ENCODE assay signal across 8 cellular contexts in genomic region chr22:19447388-19448075, GRCh38. TPM values are rescaled to one million over a fixed set of nuclear protein-coding genes. Genes with fewer than 3 reads are reported as not detected.
DNase-seq lines count a peak whose midpoint lies in the region; ATAC-seq and TF ChIP-seq lines count a peak whose summit lies in the region.

C22orf39 (minus strand) TSS chr22:19447711; CDS start chr22:19447688, 23 bp downstream.

- H3K4me3 Mint-ChIP-seq in activated naive CD8-positive, alpha-beta T cell, result peak within 1 kb of the TSS; percentile 99
- H3K4me3 Mint-ChIP-seq in glutamatergic neuron (ENCODE audit: unreplicated experiment), result peak within 1 kb of the TSS; percentile 99

- peak within 1 kb of the TSS; percentile 96 for H3K27ac Mint-ChIP-seq in activated naive CD8-positive, alpha-beta T cell
- H3K27ac Mint-ChIP-seq in glutamatergic neuron (ENCODE audit: unreplicated experiment), result peak within 1 kb of the TSS; percentile 100

- H3K9me3 ChIP-seq in osteoblast (ENCODE audit: low read depth, low read length), result no peaks in the 10 kb centered on the region
- H3K9me3 ChIP-seq in thoracic aorta, result no peaks in the 10 kb centered on the region

- H3K36me3 ChIP-seq in GM06990 (ENCODE audit: control insufficient read depth, insufficient read depth, low read length), result peaks cover 1% of the 10 kb centered on the region
- H3K36me3 ChIP-seq in osteoblast (ENCODE audit: insufficient read depth, low read length), result peaks cover 42% of the 10 kb centered on the region
- H3K36me3 ChIP-seq in thoracic aorta, result peaks cover 7% of the 10 kb centered on the region

- peak; percentile 92 for DNase-seq in GM06990 (ENCODE audit: extremely low read depth, insufficient read length)
- peak; percentile 98 for DNase-seq in NCI-H1092 treated with DMSO at 0.1 percent for 48 hours (lab: John Stamatoyannopoulos, UW)
- peak; percentile 85 for DNase-seq in SKM-1 (lab: John Stamatoyannopoulos, UW; ENCODE audit: unreplicated experiment)
- peak; percentile 91 for DNase-seq in glutamatergic neuron
- DNase-seq in osteoblast (ENCODE audit: insufficient read length, low spot score, missing footprints), result peak; percentile 99
- DNase-seq in thoracic aorta (ENCODE audit: low spot score), result peak; percentile 68

- H3K4me1 ChIP-seq in osteoblast (ENCODE audit: insufficient read depth, low read length) (peaks cover 13% of the 10 kb centered on the region), thoracic aorta (ENCODE audit: control insufficient read depth in 1 of 2, low read depth in 2 of 2) (peaks cover 19 to 27% of the 10 kb centered on the region in 2 donors)

- H3K36me3 Mint-ChIP-seq in activated naive CD8-positive, alpha-beta T cell, result no peaks in the 10 kb centered on the region
- H3K36me3 Mint-ChIP-seq in glutamatergic neuron (ENCODE audit: unreplicated experiment), result peaks cover 4% of the 10 kb centered on the region

- H3K27me3 Mint-ChIP-seq in activated naive CD8-positive, alpha-beta T cell, result no peaks in the 10 kb centered on the region
- peaks cover 11% of the 10 kb centered on the region for H3K27me3 Mint-ChIP-seq in glutamatergic neuron (ENCODE audit: unreplicated experiment)

- peaks cover 37% of the 10 kb centered on the region for H3K4me1 Mint-ChIP-seq in activated naive CD8-positive, alpha-beta T cell (ENCODE audit: low read depth)
- H3K4me1 Mint-ChIP-seq in glutamatergic neuron (ENCODE audit: low read depth, unreplicated experiment), result peaks cover 28% of the 10 kb centered on the region

- H3K27me3 ChIP-seq in GM06990 (replicated peaks; ENCODE audit: control insufficient read depth, insufficient read depth, low read length) (no peaks in the 10 kb centered on the region), osteoblast (ENCODE audit: insufficient read depth, low read length) (no peaks in the 10 kb centered on the region), thoracic aorta (replicated peaks; ENCODE audit: insufficient read depth) (no peaks in the 10 kb centered on the region)

- H3K9me3 Mint-ChIP-seq in activated naive CD8-positive, alpha-beta T cell (ENCODE audit: low read depth), result no peaks in the 10 kb centered on the region
- H3K9me3 Mint-ChIP-seq in glutamatergic neuron (ENCODE audit: unreplicated experiment), result peaks cover 8% of the 10 kb centered on the region

- peak within 1 kb of the TSS; percentile 99 for H3K4me2 ChIP-seq in osteoblast (ENCODE audit: insufficient read depth, low read length)

- H3K79me2 ChIP-seq in osteoblast (ENCODE audit: insufficient read depth, low read length), result peaks cover 48% of the 10 kb centered on the region

- ATAC-seq in HG02588 (IDR thresholded peaks at IDR 0.05; ENCODE audit: unreplicated experiment), result peak; percentile 73
- ATAC-seq in thoracic aorta (ENCODE audit: insufficient number of reproducible peaks, low FRiP score, low read depth), result peak; percentile 91

- peaks cover 9% of the 10 kb centered on the region for H4K20me1 ChIP-seq in osteoblast (ENCODE audit: insufficient read depth, low read length)

- TF ChIP-seq CTCF in GM06990 (IDR thresholded peaks at IDR 0.05; ENCODE audit: insufficient read depth, low read length, poor library complexity, severe bottlenecking) (no peak), glutamatergic neuron (IDR thresholded peaks at IDR 0.05; ENCODE audit: partially characterized antibody, unreplicated experiment) (no peak), osteoblast (IDR thresholded peaks at IDR 0.05; ENCODE audit: extremely low read depth, low read depth, low read length) (no peak), thoracic aorta (IDR thresholded peaks at IDR 0.05) (no peak)

- peak within 1 kb of the TSS; percentile 90 for H2AFZ ChIP-seq in osteoblast (ENCODE audit: low read length)

- peak within 1 kb of the TSS; percentile 85 for H3K4me3 ChIP-seq in GM06990 (replicated peaks; ENCODE audit: low read depth, low read length)
- peak within 1 kb of the TSS; percentile 91 for H3K4me3 ChIP-seq in osteoblast (ENCODE audit: insufficient read depth, low read length)
- H3K4me3 ChIP-seq in thoracic aorta, result peak within 1 kb of the TSS; percentile 97

- H3K27ac ChIP-seq in osteoblast (ENCODE audit: low read depth, low read length) (peak within 1 kb of the TSS; percentile 87), thoracic aorta (peak within 1 kb of the TSS; percentile 86 to 92)

RNA-seq across cellular contexts. Expression of gene C22orf39, which starts in this region (rescaled TPM):
- total RNA-seq in glutamatergic neuron (ENCODE audit: unreplicated experiment) (47.7 TPM), osteoblast (14.8 and 15.0 TPM in 2 replicates), thoracic aorta (10 to 100 TPM; 59.8 to 67.7 TPM)

Comparison
In these comparisons a context has a peak if more than half of its experiments do, and no peak if none do; other contexts are left out.
1. Peak in every context shown above with its lines: DNase-seq, ATAC-seq, H3K4me3 ChIP-seq and H3K27ac ChIP-seq.